Comparison of ENCODE assay signal across 19 cellular contexts in genomic region chr9:18847576-18848275, GRCh38.
DNase-seq lines count a peak whose midpoint lies in the region; ATAC-seq, FAIRE-seq and TF ChIP-seq lines count a peak whose summit lies in the region.
"Had no signal": no experiment of that assay in that cellular context is flagged by ENCODE, and none has a peak within 500 bp of the region (broad histone marks: within the 10 kb centered on the region; RNA-seq: fewer than 3 reads in every experiment).

No MANE protein-coding gene starts in this region.

- intact Hi-C loops in sciatic nerve (cut with DNase I): no loop called here

- peak; percentile 7 for DNase-seq in HFF-Myc (ENCODE audit: extremely low read depth, low read depth)
- DNase-seq in left lobe of liver (ENCODE audit: low spot score): no peak
- DNase-seq in sciatic nerve (ENCODE audit: low spot score): no peak
- DNase-seq in NCI-H2227 (lab: John Stamatoyannopoulos, UW; ENCODE audit: unreplicated experiment): no peak
- DNase-seq in urothelium cell line (ENCODE audit: low spot score): no peak
- DNase-seq: CD4-positive, alpha-beta memory T cell; DMS153; DMS79 treated with DMSO at 0.1 percent for 48 hours; EL; GM23248 had no signal

- FAIRE-seq in urothelium cell line (lab: Jason Lieb, UNC): no peak
- FAIRE-seq: A204.1, D721Med, G401.6, GM12891, H54, HTR-8/SVneo had no signal

- peak; percentile 21; the same call in 1 of the 3 replicates for ATAC-seq in SK-N-SH treated with all-trans-retinoic acid at 6 μM for 48 hours
- ATAC-seq in left lobe of liver: peak; percentile 88
- ATAC-seq in sciatic nerve: peak; percentile 76
- no peak for ATAC-seq in HG03354 (IDR thresholded peaks at IDR 0.05; ENCODE audit: poor library complexity, severe bottlenecking, unreplicated experiment)
- ATAC-seq: HCT116 had no signal

- TF ChIP-seq CTCF in HFF-Myc (IDR thresholded peaks at IDR 0.05; ENCODE audit: low read depth, low read length, missing control alignments): no peak

- no peak overlapping the region for H3K4me3 ChIP-seq in HFF-Myc (replicated peaks; ENCODE audit: low read depth, low read length)
- H3K4me3 ChIP-seq: GM23248 had no signal

TF ChIP-seq in SK-N-SH treated with all-trans-retinoic acid at 6 μM for 48 hours, 23 proteins besides CTCF, POLR2A, EP300 and RAD21:
- TF ChIP-seq SNAI2 (CRISPR knock-in tag; IDR thresholded peaks at IDR 0.05): peak; percentile 80; the same call in 1 of the 2 replicates
- 0 out of 2 replicates have a peak, but pooled peaks have one; percentile 54 for TF ChIP-seq TSHZ2 (CRISPR knock-in tag; IDR thresholded peaks at IDR 0.05)
- TF ChIP-seq TCF4 (CRISPR knock-in tag; IDR thresholded peaks at IDR 0.05; ENCODE audit: borderline replicate concordance): peak; percentile 91
- no peak for TF ChIP-seq ZFP30 (CRISPR knock-in tag; IDR thresholded peaks at IDR 0.05)
TF ChIP-seq in SK-N-SH treated with all-trans-retinoic acid at 6 μM for 48 hours: peak in this region for 3.
